Comparison of ENCODE assay signal across 5 cellular contexts in genomic region chr6:6483168-6483567, GRCh38.
"Had no signal": no experiment of that assay in that cellular context is flagged by ENCODE, and none has a peak within 500 bp of the region (broad histone marks: within the 10 kb centered on the region; RNA-seq: fewer than 3 reads in every experiment).

No MANE protein-coding gene starts in this region.

- H3K27ac ChIP-seq: HL-60 had no signal

- FAIRE-seq: HTR-8/SVneo had no signal

- DNase-seq: IMR-90, KBM-7, KG1 had no signal
